Comparison of ENCODE assay signal across 8 cellular contexts in genomic region chr18:62716679-62717058, GRCh38. TPM values are rescaled to one million over a fixed set of nuclear protein-coding genes. Genes with fewer than 3 reads are reported as not detected.
DNase-seq lines count a peak whose midpoint lies in the region; ATAC-seq and TF ChIP-seq lines count a peak whose summit lies in the region.

No MANE protein-coding gene starts in this region.

- peaks cover 35% of the 10 kb centered on the region for H3K4me1 Mint-ChIP-seq in stimulated activated memory B cell treated with anti-CD40 and anti-IgM and Interleukin-4, amounts not matched to agents 10 μg/mL and 1 μg/mL and 100 μg/mL, for 72 hours

- no peaks in the 10 kb centered on the region for H3K36me3 Mint-ChIP-seq in stimulated activated memory B cell treated with anti-CD40 and anti-IgM and Interleukin-4, amounts not matched to agents 10 μg/mL and 1 μg/mL and 100 μg/mL, for 72 hours

- no peaks in the 10 kb centered on the region for H3K9me3 Mint-ChIP-seq in stimulated activated memory B cell treated with anti-CD40 and anti-IgM and Interleukin-4, amounts not matched to agents 10 μg/mL and 1 μg/mL and 100 μg/mL, for 72 hours

- H3K27me3 ChIP-seq in dorsolateral prefrontal cortex (no peaks in the 10 kb centered on the region), right lobe of liver (no peaks in the 10 kb centered on the region)

- WGBS in right lobe of liver (ENCODE audit: insufficient coverage, low coverage, low lambda C conversion rate, missing lambda C conversion rate): no CpG with 5 or more reads among the region's 47 CpGs

- peaks cover 0 to 18% (median 5%) of the 10 kb centered on the region in 4 donors for H3K4me1 ChIP-seq in right lobe of liver

- intact Hi-C loops in dorsolateral prefrontal cortex (cut with DNase I): loop anchor here (1.0 to 10.0 kb wide), 7 partner anchors 36 to 532 kb away; partner anchors contain the start of genes PIGN (in 1 of the 2) and RELCH (in 1 of the 2)
- intact Hi-C loops in right lobe of liver (cut with DNase I): loop anchor here in 1 of 2 donors (10.0 kb wide), 1 partner anchor 268 kb away; no protein-coding TSS in a partner anchor

- TF ChIP-seq CTCF in VCaP (conservative IDR thresholded peaks at IDR 0.05): peak; percentile 36
- TF ChIP-seq CTCF in dorsolateral prefrontal cortex (IDR thresholded peaks at IDR 0.05 in 54 of 56, conservative IDR thresholded peaks at IDR 0.05 in 2 of 56; ENCODE audit: low read depth in 1 of 56, partially characterized antibody in 56 of 56): peak in 44 of 56 donors; percentile 10 to 65 (median 36)
- TF ChIP-seq CTCF in right lobe of liver (IDR thresholded peaks at IDR 0.05): peak in 3 of 4 donors; percentile 21 to 41 (median 27)

- no peaks in the 10 kb centered on the region for H3K36me3 ChIP-seq in right lobe of liver

- peak overlapping the region; percentile 24 for H3K27ac Mint-ChIP-seq in stimulated activated memory B cell treated with anti-CD40 and anti-IgM and Interleukin-4, amounts not matched to agents 10 μg/mL and 1 μg/mL and 100 μg/mL, for 72 hours

- H3K4me3 ChIP-seq in dorsolateral prefrontal cortex (peak overlapping the region; percentile 66 to 95 (median 84)), right lobe of liver (peak overlapping the region; percentile 65 to 73 (median 70))

- H3K27ac ChIP-seq in VCaP (peak overlapping the region; percentile 90), dorsolateral prefrontal cortex (peak overlapping the region; percentile 20 to 98 (median 92)), right lobe of liver (peak overlapping the region; percentile 48 to 95 (median 77))

- H3K4me3 Mint-ChIP-seq in stimulated activated memory B cell treated with anti-CD40 and anti-IgM and Interleukin-4, amounts not matched to agents 10 μg/mL and 1 μg/mL and 100 μg/mL, for 72 hours: peak overlapping the region; percentile 84

- TF ChIP-seq POLR2A in right lobe of liver (IDR thresholded peaks at IDR 0.05): no peak

- no peaks in the 10 kb centered on the region for H3K9me3 ChIP-seq in right lobe of liver

- ATAC-seq in right lobe of liver (peak; percentile 9 to 25 (median 14)), HG03457 (IDR thresholded peaks at IDR 0.05; ENCODE audit: unreplicated experiment) (no peak)
- ATAC-seq in stimulated activated memory B cell treated with anti-CD40 and anti-IgM and Interleukin-4, amounts not matched to agents 10 μg/mL and 1 μg/mL and 100 μg/mL, for 72 hours: no peak

- DNase-seq in NCI-H82 (lab: John Stamatoyannopoulos, UW): peak; percentile 63
- DNase-seq in NCI-H82 treated with DMSO at 0.1 percent for 48 hours (lab: John Stamatoyannopoulos, UW; ENCODE audit: unreplicated experiment): no peak
- peak; percentile 21 for DNase-seq in HT1080 (ENCODE audit: low read depth)
- peak in 4 of 10 donors; percentile 22 to 65 (median 40) for DNase-seq in dorsolateral prefrontal cortex
- peak; percentile 75 to 79 (median 77) for DNase-seq in right lobe of liver

- no peaks in the 10 kb centered on the region for H3K27me3 Mint-ChIP-seq in stimulated activated memory B cell treated with anti-CD40 and anti-IgM and Interleukin-4, amounts not matched to agents 10 μg/mL and 1 μg/mL and 100 μg/mL, for 72 hours

RNA-seq across cellular contexts. Expression of gene PHLPP1, which starts 1.3 kb away (rescaled TPM):
- total RNA-seq in HT1080 (2014; rRNA removed; shearing (Covaris generic)): 7.7 and 8.6 TPM in 2 replicates
- polyA plus RNA-seq in HT1080 (2015; cell fraction: cytosol; rRNA removed): 8.4 and 8.7 TPM in 2 replicates
- polyA plus RNA-seq in HT1080 (2015; cell fraction: nucleus; rRNA removed): 13.8 and 14.1 TPM in 2 replicates
- 100 to 1,000 TPM in 66 of 120 experiments, 10 to 100 TPM in 54; 42.7 to 292 (median 103) TPM for total RNA-seq in dorsolateral prefrontal cortex
- 10 to 100 TPM in 5 of 6 experiments, 1 to 10 TPM in 1; 8.6 to 19.3 (median 17.0) TPM for total RNA-seq in right lobe of liver

Comparison
In these comparisons a context has a peak if more than half of its experiments do, and no peak if none do; other contexts are left out.
1. ATAC-seq: peak in right lobe of liver (4 of 4); none in stimulated activated memory B cell treated with anti-CD40 and anti-IgM and Interleukin-4, amounts not matched to agents 10 μg/mL and 1 μg/mL and 100 μg/mL, for 72 hours (single experiment) and HG03457 (single experiment).
2. Peak in every context shown above with its lines, with median percentiles within 50 percentile points of each other: H3K27ac ChIP-seq and CTCF ChIP-seq.